Comparison of ENCODE assay signal across 31 cellular contexts in genomic region chr17:14933676-14934075, GRCh38.
"Had no signal": no experiment of that assay in that cellular context is flagged by ENCODE, and none has a peak within 500 bp of the region (broad histone marks: within the 10 kb centered on the region; RNA-seq: fewer than 3 reads in every experiment).

No MANE protein-coding gene starts in this region.

- FAIRE-seq: astrocyte, bronchial epithelial cell had no signal

- H3K27ac ChIP-seq: adrenal gland, ascending aorta, body of pancreas, brain microvascular endothelial cell, breast epithelium, cardiac muscle cell had no signal

- H3K9me3 ChIP-seq: adrenal gland, ascending aorta, body of pancreas, breast epithelium had no signal

- DNase-seq: activated effector memory CD4-positive, alpha-beta T cell treated with anti-CD3 and anti-CD28 coated beads, Interleukin-2, amount 50 U/mL, for 16 hours; activated effector memory CD4-positive, alpha-beta T cell treated with Interleukin-2 at 50 U/mL for 16 hours; activated gamma-delta T cell; activated gamma-delta T cell treated with Interleukin-2 at 50 U/mL for 16 hours; activated naive CD4-positive, alpha-beta T cell; activated naive CD4-positive, alpha-beta T cell treated with anti-CD3 and anti-CD28 coated beads for 36 hours; activated naive CD4-positive, alpha-beta T cell treated with anti-CD3 and anti-CD28 coated beads, Interleukin-2, amount 10 ng/mL, durations not matched to agents 7 days and 5 days; activated naive CD4-positive, alpha-beta T cell treated with anti-CD3 and anti-CD28 coated beads, Interleukin-2, amount 50 U/mL, for 16 hours; activated naive CD4-positive, alpha-beta T cell treated with Interleukin-2 at 50 U/mL for 16 hours; activated naive CD8-positive, alpha-beta T cell treated with anti-CD3 and anti-CD28 coated beads for 36 hours; activated naive CD8-positive, alpha-beta T cell treated with anti-CD3 and anti-CD28 coated beads, Interleukin-2, amount 10 ng/mL, durations not matched to agents 7 days and 5 days; activated naive CD8-positive, alpha-beta T cell treated with anti-CD3 and anti-CD28 coated beads, Interleukin-2, amount 50 U/mL, for 24 hours; activated T-cell treated with anti-CD3 and anti-CD28 coated beads, Interleukin-2, amount 50 U/mL, for 24 hours; activated T-cell treated with anti-CD3 and anti-CD28 coated beads, Interleukin-2, amount 50 U/mL, for 4 hours; activated T-cell treated with anti-CD3 and anti-CD28 coated beads, Interleukin-2, amount 50 U/mL, for 48 hours; activated T-cell treated with anti-CD3 and anti-CD28 coated beads, Interleukin-2, amount 50 U/mL, for 72 hours; adrenal gland; amniotic stem cell; amygdala; anterior cingulate cortex; aorta; body of pancreas; brain microvascular endothelial cell; caudate nucleus; central memory CD4-positive, alpha-beta T cell; cerebellar nuclear complex had no signal

- H3K4me1 ChIP-seq: adrenal gland, ascending aorta, body of pancreas, breast epithelium had no signal

- H3K36me3 ChIP-seq: adrenal gland, ascending aorta, brain microvascular endothelial cell, breast epithelium, cardiac muscle cell had no signal

- H3K27me3 ChIP-seq: ascending aorta, body of pancreas, brain microvascular endothelial cell, cardiac muscle cell had no signal

- H3K4me3 ChIP-seq: adrenal gland, ascending aorta, body of pancreas, breast epithelium, cardiac muscle cell had no signal
